37 cellular contexts compared by ENCODE assay signal in genomic region chr5:7908317-7908716, GRCh38. TPM values are rescaled to one million over a fixed set of nuclear protein-coding genes. Genes with fewer than 3 reads are reported as not detected.
"Had no signal": no experiment of that assay in that cellular context is flagged by ENCODE, and none has a peak within 500 bp of the region (broad histone marks: within the 10 kb centered on the region; RNA-seq: fewer than 3 reads in every experiment).

No MANE protein-coding gene starts in this region.

- DNase-seq: activated effector memory CD4-positive, alpha-beta T cell treated with anti-CD3 and anti-CD28 coated beads, Interleukin-2, amount 50 U/mL, for 16 hours; activated effector memory CD4-positive, alpha-beta T cell treated with Interleukin-2 at 50 U/mL for 16 hours; activated gamma-delta T cell; activated gamma-delta T cell treated with Interleukin-2 at 50 U/mL for 16 hours; activated naive CD4-positive, alpha-beta T cell; activated naive CD4-positive, alpha-beta T cell treated with anti-CD3 and anti-CD28 coated beads for 36 hours; activated naive CD4-positive, alpha-beta T cell treated with anti-CD3 and anti-CD28 coated beads, Interleukin-2, amount 10 ng/mL, durations not matched to agents 7 days and 5 days; activated naive CD4-positive, alpha-beta T cell treated with anti-CD3 and anti-CD28 coated beads, Interleukin-2, amount 50 U/mL, for 16 hours; activated naive CD4-positive, alpha-beta T cell treated with Interleukin-2 at 50 U/mL for 16 hours; activated naive CD8-positive, alpha-beta T cell treated with anti-CD3 and anti-CD28 coated beads for 36 hours; activated naive CD8-positive, alpha-beta T cell treated with anti-CD3 and anti-CD28 coated beads, Interleukin-2, amount 10 ng/mL, durations not matched to agents 7 days and 5 days; activated naive CD8-positive, alpha-beta T cell treated with anti-CD3 and anti-CD28 coated beads, Interleukin-2, amount 50 U/mL, for 24 hours; activated T-cell treated with anti-CD3 and anti-CD28 coated beads, Interleukin-2, amount 50 U/mL, for 1 hour; activated T-cell treated with anti-CD3 and anti-CD28 coated beads, Interleukin-2, amount 50 U/mL, for 24 hours; activated T-cell treated with anti-CD3 and anti-CD28 coated beads, Interleukin-2, amount 50 U/mL, for 4 hours; activated T-cell treated with anti-CD3 and anti-CD28 coated beads, Interleukin-2, amount 50 U/mL, for 48 hours; activated T-cell treated with anti-CD3 and anti-CD28 coated beads, Interleukin-2, amount 50 U/mL, for 72 hours; adrenal gland; amniotic stem cell; amygdala; anterior cingulate cortex; aorta; body of pancreas; brain microvascular endothelial cell; caudate nucleus; central memory CD4-positive, alpha-beta T cell; cerebellar nuclear complex had no signal

- H3K4me3 ChIP-seq: adrenal gland, ascending aorta, body of pancreas, breast epithelium, cardiac muscle cell had no signal

- H3K36me3 ChIP-seq: adrenal gland, brain microvascular endothelial cell had no signal

- H3K4me1 ChIP-seq: adrenal gland, ascending aorta, body of pancreas, breast epithelium had no signal

- H3K27ac ChIP-seq: adrenal gland, ascending aorta, body of pancreas, brain microvascular endothelial cell, breast epithelium, cardiac muscle cell had no signal

- H3K27me3 ChIP-seq: adrenal gland, ascending aorta, body of pancreas, brain microvascular endothelial cell, breast epithelium, cardiac muscle cell had no signal

- ATAC-seq: activated naive CD4-positive, alpha-beta T cell treated with anti-CD3 and anti-CD28 coated beads, Interleukin-2, amount 50 U/mL, for 72 hours; activated naive CD8-positive, alpha-beta T cell treated with anti-CD3 and anti-CD28 coated beads, Interleukin-2, amount 50 U/mL, for 24 hours; activated T-cell treated with anti-CD3 and anti-CD28 coated beads, Interleukin-2, amount 50 U/mL, for 4 hours; activated T-cell treated with anti-CD3 and anti-CD28 coated beads, Interleukin-2, amount 50 U/mL, for 72 hours; activated T-helper 17 cell treated with anti-CD3 and anti-CD28 coated beads, Interleukin-2, amount 50 U/mL, for 72 hours; body of pancreas had no signal

- FAIRE-seq: astrocyte, bronchial epithelial cell had no signal

RNA-seq across cellular contexts. Expression of gene FASTKD3, which starts 39.5 kb away (rescaled TPM):
- total RNA-seq: ascending aorta had no signal

RNA-seq across cellular contexts. Expression of gene CFAP90, which starts 57.4 kb away (rescaled TPM):
- total RNA-seq: activated naive CD4-positive, alpha-beta T cell treated with anti-CD3 and anti-CD28 coated beads for 36 hours; activated naive CD4-positive, alpha-beta T cell treated with anti-CD3 and anti-CD28 coated beads, Interleukin-2, amount 50 U/mL, for 72 hours; activated naive CD8-positive, alpha-beta T cell treated with anti-CD3 and anti-CD28 coated beads for 36 hours; activated naive CD8-positive, alpha-beta T cell treated with anti-CD3 and anti-CD28 coated beads, Interleukin-2, amount 10 ng/mL, durations not matched to agents 7 days and 5 days; activated T-cell treated with anti-CD3 and anti-CD28 coated beads, Interleukin-2, amount 50 U/mL, for 4 hours; activated T-cell treated with anti-CD3 and anti-CD28 coated beads, Interleukin-2, amount 50 U/mL, for 72 hours; activated T-helper 1 cell treated with anti-CD3 and anti-CD28 coated beads, Interleukin-12 subunit alpha, Interleukin-12 subunit beta, Interleukin-2, Interleukin-4 antibody, amounts not matched to agents 30 ng/mL and 10 ng/mL and 1 ng/mL, durations not matched to agents 14 hours and 24 hours and 36 hours; activated T-helper 17 cell treated with anti-CD3 and anti-CD28 coated beads, Interleukin-2, amount 50 U/mL, for 72 hours; activated T-helper 2 cell treated with anti-CD3 and anti-CD28 coated beads, Interferon-gamma antibody, Interleukin-2, Interleukin-4, amounts not matched to agents 10 μg/mL and 5 μg/mL and 100 μg/mL, durations not matched to agents 14 hours and 24 hours and 36 hours; ascending aorta; bronchial epithelial cell; cardiac muscle cell; cardiac septum had no signal
